8 cellular contexts compared by ENCODE assay signal in the genomic region with DNA sequence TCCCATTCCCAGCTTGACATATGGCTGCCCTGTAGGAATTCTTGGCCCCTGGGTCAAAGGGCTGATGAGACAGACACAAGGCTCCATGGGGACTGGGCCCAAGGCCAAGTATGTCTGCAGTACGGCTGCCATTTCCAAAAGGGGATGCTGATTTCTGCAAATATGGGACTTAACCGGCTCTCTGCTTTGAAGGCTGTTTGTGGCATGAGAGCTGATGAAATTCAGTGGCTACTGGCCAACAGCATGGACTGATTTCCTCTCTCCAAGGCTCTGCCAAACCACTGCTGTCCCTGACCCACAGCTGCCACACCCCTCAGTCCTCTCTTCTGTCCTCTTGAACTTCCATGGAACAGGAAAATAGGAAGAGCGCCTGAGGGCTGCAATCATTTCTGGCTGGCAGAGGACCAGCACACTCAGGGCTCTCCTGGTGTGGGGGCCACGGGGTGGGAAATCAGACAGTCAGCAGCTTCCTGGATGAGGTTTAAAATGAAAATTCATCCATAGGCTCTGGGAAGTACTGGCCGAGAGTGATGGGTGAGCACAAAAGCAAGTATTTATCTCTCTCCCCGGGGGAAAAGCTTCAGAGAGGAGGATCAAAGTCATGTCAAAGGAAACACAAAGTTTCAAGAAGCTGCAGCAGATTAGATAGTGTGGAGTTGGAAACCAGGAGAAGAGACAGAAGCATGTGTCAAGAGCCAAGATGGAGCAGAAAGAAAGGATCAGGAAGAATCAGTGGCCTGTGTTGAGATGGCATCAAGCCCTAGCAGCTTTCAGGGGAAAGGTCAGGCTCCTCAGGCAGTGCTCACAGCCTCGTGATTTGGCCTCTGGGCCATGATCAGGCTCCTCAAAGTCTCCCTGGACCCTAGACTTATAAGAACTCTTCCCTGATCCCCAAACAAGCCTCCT.
A peak's percentile ranks its signal among the peaks of the same experiment; 100 is the strongest.
DNase-seq lines count a peak whose midpoint lies in the region; ATAC-seq and TF ChIP-seq lines count a peak whose summit lies in the region.

No MANE protein-coding gene starts in this region.

- no peaks in the 10 kb centered on the region for H3K4me1 Mint-ChIP-seq in stimulated activated memory B cell treated with anti-CD40 and anti-IgM and Interleukin-4, amounts not matched to agents 10 μg/mL and 1 μg/mL and 100 μg/mL, for 72 hours

- H3K36me3 Mint-ChIP-seq in stimulated activated memory B cell treated with anti-CD40 and anti-IgM and Interleukin-4, amounts not matched to agents 10 μg/mL and 1 μg/mL and 100 μg/mL, for 72 hours, result peaks cover 28% of the 10 kb centered on the region

- H3K27ac Mint-ChIP-seq in stimulated activated memory B cell treated with anti-CD40 and anti-IgM and Interleukin-4, amounts not matched to agents 10 μg/mL and 1 μg/mL and 100 μg/mL, for 72 hours, result no peak overlapping the region

- no peak overlapping the region for H3K4me3 Mint-ChIP-seq in stimulated activated memory B cell treated with anti-CD40 and anti-IgM and Interleukin-4, amounts not matched to agents 10 μg/mL and 1 μg/mL and 100 μg/mL, for 72 hours

- TF ChIP-seq POLR2A in transverse colon (IDR thresholded peaks at IDR 0.05), result no peak

- no peak for TF ChIP-seq CTCF in brain microvascular endothelial cell (IDR thresholded peaks at IDR 0.05; ENCODE audit: low read depth, low read length, missing control alignments)
- TF ChIP-seq CTCF in left lung (IDR thresholded peaks at IDR 0.05), result no peak
- TF ChIP-seq CTCF in transverse colon (IDR thresholded peaks at IDR 0.05), result no peak

- peaks cover 20 to 25% of the 10 kb centered on the region in 2 donors for H3K4me1 ChIP-seq in left lung
- peaks cover 11 to 18% (median 16%) of the 10 kb centered on the region in 4 donors for H3K4me1 ChIP-seq in transverse colon
- H3K4me1 ChIP-seq in HAP-1, result no peaks in the 10 kb centered on the region

- H3K36me3 ChIP-seq in brain microvascular endothelial cell (replicated peaks), result peaks cover 7% of the 10 kb centered on the region
- peaks cover 3 to 19% of the 10 kb centered on the region in 2 donors for H3K36me3 ChIP-seq in left lung
- H3K36me3 ChIP-seq in transverse colon, result peaks cover 0 to 14% (median 0%) of the 10 kb centered on the region in 4 donors
- H3K36me3 ChIP-seq in HAP-1 (replicated peaks), result no peaks in the 10 kb centered on the region

- no peak for TF ChIP-seq EP300 in transverse colon (IDR thresholded peaks at IDR 0.05; ENCODE audit: low read depth)

- H3K27ac ChIP-seq in brain microvascular endothelial cell (peak overlapping the region; percentile 8), left lung (peak overlapping the region; percentile 51 to 65), transverse colon (peak overlapping the region; percentile 55 to 76 (median 62))

- H3K27me3 ChIP-seq in brain microvascular endothelial cell (replicated peaks) (no peaks in the 10 kb centered on the region), left lung (no peaks in the 10 kb centered on the region), transverse colon (no peaks in the 10 kb centered on the region), HAP-1 (ENCODE audit: low read depth) (no peaks in the 10 kb centered on the region)

- 30 to 43% methylated on average over 3 to 7 of the region's 7 CpGs for WGBS in transverse colon (ENCODE audit: low coverage in 1 of 2), 2 donors

- H3K9me3 ChIP-seq in left lung, result no peaks in the 10 kb centered on the region
- H3K9me3 ChIP-seq in transverse colon, result no peaks in the 10 kb centered on the region
- no peaks in the 10 kb centered on the region for H3K9me3 ChIP-seq in HAP-1

- intact Hi-C loops in left lung (cut with DNase I), result no loop called here
- intact Hi-C loops in transverse colon (cut with DNase I; ENCODE audit: low total_unique reads), result no loop called here

- no peaks in the 10 kb centered on the region for H3K27me3 Mint-ChIP-seq in stimulated activated memory B cell treated with anti-CD40 and anti-IgM and Interleukin-4, amounts not matched to agents 10 μg/mL and 1 μg/mL and 100 μg/mL, for 72 hours

- in situ Hi-C loops in brain microvascular endothelial cell (cut with HindIII; ENCODE audit: low pct_ligation_motif_present, low sequenced_read_pairs), result no loop called here
- in situ Hi-C loops in transverse colon (cut with MboI; ENCODE audit: low pct_ligation_motif_present in 1 of 4, low pct_unique_long_range_greater_than_20kb in 1 of 4, low sequenced_read_pairs in 3 of 4), result no loop called here
- in situ Hi-C loops in HAP-1 (cut with MboI; ENCODE audit: low sequenced_read_pairs), result no loop called here

- no peak overlapping the region for H3K4me3 ChIP-seq in brain microvascular endothelial cell (ENCODE audit: low read depth, low read length)
- no peak overlapping the region for H3K4me3 ChIP-seq in left lung
- H3K4me3 ChIP-seq in transverse colon, result no peak overlapping the region
- H3K4me3 ChIP-seq in HAP-1, result no peak overlapping the region

- ATAC-seq in left lung, result peak; percentile 91
- no peak for ATAC-seq in HG03442 (IDR thresholded peaks at IDR 0.05; ENCODE audit: unreplicated experiment)
- no peak for ATAC-seq in stimulated activated memory B cell treated with anti-CD40 and anti-IgM and Interleukin-4, amounts not matched to agents 10 μg/mL and 1 μg/mL and 100 μg/mL, for 72 hours

- H3K9me3 Mint-ChIP-seq in stimulated activated memory B cell treated with anti-CD40 and anti-IgM and Interleukin-4, amounts not matched to agents 10 μg/mL and 1 μg/mL and 100 μg/mL, for 72 hours, result no peaks in the 10 kb centered on the region

- DNase-seq in AG08395 (ENCODE audit: low spot score), result peak; percentile 97
- DNase-seq in MV-4-11 (lab: John Stamatoyannopoulos, UW), result peak; percentile 79
- DNase-seq in brain microvascular endothelial cell, result peak; percentile 89
- DNase-seq in left lung, result peak in 1 of 2 donors; percentile 85
- peak; percentile 72 for DNase-seq in transverse colon
- no peak for DNase-seq in HAP-1 (ENCODE audit: low spot score in 2 of 2)

Comparison
In these comparisons a context has a peak if more than half of its experiments do, and no peak if none do; other contexts are left out.
1. DNase-seq: peak in AG08395 (single experiment), MV-4-11 (single experiment), brain microvascular endothelial cell (single experiment) and transverse colon (single experiment); none in HAP-1 (0 of 2).
2. H3K27ac ChIP-seq: peak in every context shown above with its lines; median percentile 62 in transverse colon; 58 in left lung; 8 in brain microvascular endothelial cell.